In the genomic region with DNA sequence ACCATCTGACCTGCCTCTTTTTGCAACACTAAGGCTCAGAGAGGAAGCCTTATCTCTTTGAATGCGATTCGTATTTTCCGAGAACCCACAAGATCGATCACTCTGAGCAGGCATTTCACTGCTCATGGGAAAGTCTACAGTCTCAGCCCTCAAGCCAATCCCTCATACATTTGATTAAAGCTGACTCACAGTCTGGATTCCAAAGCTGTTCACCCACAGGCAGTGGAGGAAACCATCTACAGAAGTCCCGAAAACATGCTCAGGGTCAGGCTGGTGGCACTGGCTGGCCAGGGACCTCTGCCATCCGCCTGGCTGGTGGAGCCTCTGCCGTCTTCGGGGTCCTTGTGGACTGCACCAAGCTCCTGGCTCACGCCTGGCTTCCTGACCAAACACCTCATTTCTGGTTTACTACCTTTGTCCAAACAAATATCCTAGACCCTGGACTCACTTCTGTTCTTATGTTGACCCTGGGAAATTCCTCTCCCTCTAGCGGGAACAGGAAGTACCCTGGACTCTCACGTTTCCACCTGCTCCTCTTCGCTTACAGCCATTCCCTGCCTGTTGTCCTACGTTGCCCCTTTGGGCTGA, we compare ENCODE assay signal across 1 cellular context.
TF ChIP-seq lines count a peak whose summit lies in the region.

No MANE protein-coding gene starts in this region.

TF ChIP-seq in HepG2, 621 proteins besides CTCF, POLR2A, EP300 and RAD21 (continued from another document and continues in another):
- TF ChIP-seq, protein P1, sequence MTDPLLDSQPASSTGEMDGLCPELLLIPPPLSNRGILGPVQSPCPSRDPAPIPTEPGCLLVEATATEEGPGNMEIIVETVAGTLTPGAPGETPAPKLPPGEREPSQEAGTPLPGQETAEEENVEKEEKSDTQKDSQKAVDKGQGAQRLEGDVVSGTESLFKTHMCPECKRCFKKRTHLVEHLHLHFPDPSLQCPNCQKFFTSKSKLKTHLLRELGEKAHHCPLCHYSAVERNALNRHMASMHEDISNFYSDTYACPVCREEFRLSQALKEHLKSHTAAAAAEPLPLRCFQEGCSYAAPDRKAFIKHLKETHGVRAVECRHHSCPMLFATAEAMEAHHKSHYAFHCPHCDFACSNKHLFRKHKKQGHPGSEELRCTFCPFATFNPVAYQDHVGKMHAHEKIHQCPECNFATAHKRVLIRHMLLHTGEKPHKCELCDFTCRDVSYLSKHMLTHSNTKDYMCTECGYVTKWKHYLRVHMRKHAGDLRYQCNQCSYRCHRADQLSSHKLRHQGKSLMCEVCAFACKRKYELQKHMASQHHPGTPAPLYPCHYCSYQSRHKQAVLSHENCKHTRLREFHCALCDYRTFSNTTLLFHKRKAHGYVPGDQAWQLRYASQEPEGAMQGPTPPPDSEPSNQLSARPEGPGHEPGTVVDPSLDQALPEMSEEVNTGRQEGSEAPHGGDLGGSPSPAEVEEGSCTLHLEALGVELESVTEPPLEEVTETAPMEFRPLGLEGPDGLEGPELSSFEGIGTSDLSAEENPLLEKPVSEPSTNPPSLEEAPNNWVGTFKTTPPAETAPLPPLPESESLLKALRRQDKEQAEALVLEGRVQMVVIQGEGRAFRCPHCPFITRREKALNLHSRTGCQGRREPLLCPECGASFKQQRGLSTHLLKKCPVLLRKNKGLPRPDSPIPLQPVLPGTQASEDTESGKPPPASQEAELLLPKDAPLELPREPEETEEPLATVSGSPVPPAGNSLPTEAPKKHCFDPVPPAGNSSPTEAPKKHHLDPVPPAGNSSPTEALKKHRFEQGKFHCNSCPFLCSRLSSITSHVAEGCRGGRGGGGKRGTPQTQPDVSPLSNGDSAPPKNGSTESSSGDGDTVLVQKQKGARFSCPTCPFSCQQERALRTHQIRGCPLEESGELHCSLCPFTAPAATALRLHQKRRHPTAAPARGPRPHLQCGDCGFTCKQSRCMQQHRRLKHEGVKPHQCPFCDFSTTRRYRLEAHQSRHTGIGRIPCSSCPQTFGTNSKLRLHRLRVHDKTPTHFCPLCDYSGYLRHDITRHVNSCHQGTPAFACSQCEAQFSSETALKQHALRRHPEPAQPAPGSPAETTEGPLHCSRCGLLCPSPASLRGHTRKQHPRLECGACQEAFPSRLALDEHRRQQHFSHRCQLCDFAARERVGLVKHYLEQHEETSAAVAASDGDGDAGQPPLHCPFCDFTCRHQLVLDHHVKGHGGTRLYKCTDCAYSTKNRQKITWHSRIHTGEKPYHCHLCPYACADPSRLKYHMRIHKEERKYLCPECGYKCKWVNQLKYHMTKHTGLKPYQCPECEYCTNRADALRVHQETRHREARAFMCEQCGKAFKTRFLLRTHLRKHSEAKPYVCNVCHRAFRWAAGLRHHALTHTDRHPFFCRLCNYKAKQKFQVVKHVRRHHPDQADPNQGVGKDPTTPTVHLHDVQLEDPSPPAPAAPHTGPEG (CRISPR knock-in tag; IDR thresholded peaks at IDR 0.05), result no peak
- TF ChIP-seq ZNF382 (CRISPR knock-in tag; IDR thresholded peaks at IDR 0.05; ENCODE audit: borderline replicate concordance), result no peak
- 0 out of 2 replicates have a peak, but pooled peaks have one; percentile 18 for TF ChIP-seq ZNF230 (CRISPR knock-in tag; IDR thresholded peaks at IDR 0.05)
- TF ChIP-seq ZFP82 (CRISPR knock-in tag; IDR thresholded peaks at IDR 0.05; ENCODE audit: borderline replicate concordance), result no peak
- no peak for TF ChIP-seq TGIF2 (CRISPR knock-in tag; IDR thresholded peaks at IDR 0.05)
- TF ChIP-seq POGZ (CRISPR knock-in tag; IDR thresholded peaks at IDR 0.05), result peak; percentile 71; the same call in 1 of the 2 replicates
- peak; percentile 37; the same call in 1 of the 2 replicates for TF ChIP-seq MED1 (CRISPR knock-in tag; IDR thresholded peaks at IDR 0.05)
- no peak for TF ChIP-seq DMAP1 (CRISPR knock-in tag; IDR thresholded peaks at IDR 0.05)
- TF ChIP-seq, protein P2, sequence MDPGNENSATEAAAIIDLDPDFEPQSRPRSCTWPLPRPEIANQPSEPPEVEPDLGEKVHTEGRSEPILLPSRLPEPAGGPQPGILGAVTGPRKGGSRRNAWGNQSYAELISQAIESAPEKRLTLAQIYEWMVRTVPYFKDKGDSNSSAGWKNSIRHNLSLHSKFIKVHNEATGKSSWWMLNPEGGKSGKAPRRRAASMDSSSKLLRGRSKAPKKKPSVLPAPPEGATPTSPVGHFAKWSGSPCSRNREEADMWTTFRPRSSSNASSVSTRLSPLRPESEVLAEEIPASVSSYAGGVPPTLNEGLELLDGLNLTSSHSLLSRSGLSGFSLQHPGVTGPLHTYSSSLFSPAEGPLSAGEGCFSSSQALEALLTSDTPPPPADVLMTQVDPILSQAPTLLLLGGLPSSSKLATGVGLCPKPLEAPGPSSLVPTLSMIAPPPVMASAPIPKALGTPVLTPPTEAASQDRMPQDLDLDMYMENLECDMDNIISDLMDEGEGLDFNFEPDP (CRISPR knock-in tag; conservative IDR thresholded peaks at IDR 0.05), result no peak
- no peak for TF ChIP-seq ZNF780A (CRISPR knock-in tag; IDR thresholded peaks at IDR 0.05)
- peak; percentile 75 for TF ChIP-seq BHLHE40 (IDR thresholded peaks at IDR 0.05; ENCODE audit: low read length)
- TF ChIP-seq, protein P3, sequence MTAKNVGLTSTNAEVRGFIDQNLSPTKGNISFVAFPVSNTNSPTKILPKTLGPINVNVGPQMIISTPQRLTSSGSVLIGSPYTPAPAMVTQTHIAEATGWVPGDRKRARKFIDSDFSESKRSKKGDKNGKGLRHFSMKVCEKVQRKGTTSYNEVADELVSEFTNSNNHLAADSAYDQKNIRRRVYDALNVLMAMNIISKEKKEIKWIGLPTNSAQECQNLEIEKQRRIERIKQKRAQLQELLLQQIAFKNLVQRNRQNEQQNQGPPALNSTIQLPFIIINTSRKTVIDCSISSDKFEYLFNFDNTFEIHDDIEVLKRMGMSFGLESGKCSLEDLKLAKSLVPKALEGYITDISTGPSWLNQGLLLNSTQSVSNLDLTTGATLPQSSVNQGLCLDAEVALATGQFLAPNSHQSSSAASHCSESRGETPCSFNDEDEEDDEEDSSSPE (CRISPR knock-in tag; IDR thresholded peaks at IDR 0.05), result 0 out of 2 replicates have a peak, but pooled peaks have one; percentile 28
- no peak for TF ChIP-seq ZEB1 (IDR thresholded peaks at IDR 0.05; ENCODE audit: insufficient replicate concordance, low read depth)
- no peak for TF ChIP-seq IKZF1 (IDR thresholded peaks at IDR 0.05)
- TF ChIP-seq, protein P4, sequence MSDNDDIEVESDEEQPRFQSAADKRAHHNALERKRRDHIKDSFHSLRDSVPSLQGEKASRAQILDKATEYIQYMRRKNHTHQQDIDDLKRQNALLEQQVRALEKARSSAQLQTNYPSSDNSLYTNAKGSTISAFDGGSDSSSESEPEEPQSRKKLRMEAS (IDR thresholded peaks at IDR 0.05), result peak; percentile 55; the same call in 1 of the 2 replicates
- TF ChIP-seq, protein P5, sequence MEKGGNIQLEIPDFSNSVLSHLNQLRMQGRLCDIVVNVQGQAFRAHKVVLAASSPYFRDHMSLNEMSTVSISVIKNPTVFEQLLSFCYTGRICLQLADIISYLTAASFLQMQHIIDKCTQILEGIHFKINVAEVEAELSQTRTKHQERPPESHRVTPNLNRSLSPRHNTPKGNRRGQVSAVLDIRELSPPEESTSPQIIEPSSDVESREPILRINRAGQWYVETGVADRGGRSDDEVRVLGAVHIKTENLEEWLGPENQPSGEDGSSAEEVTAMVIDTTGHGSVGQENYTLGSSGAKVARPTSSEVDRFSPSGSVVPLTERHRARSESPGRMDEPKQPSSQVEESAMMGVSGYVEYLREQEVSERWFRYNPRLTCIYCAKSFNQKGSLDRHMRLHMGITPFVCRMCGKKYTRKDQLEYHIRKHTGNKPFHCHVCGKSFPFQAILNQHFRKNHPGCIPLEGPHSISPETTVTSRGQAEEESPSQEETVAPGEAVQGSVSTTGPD (CRISPR knock-in tag; IDR thresholded peaks at IDR 0.05), result peak; percentile 62; the same call in 1 of the 2 replicates
- TF ChIP-seq ZNF124 (CRISPR knock-in tag; IDR thresholded peaks at IDR 0.05), result 0 out of 2 replicates have a peak, but pooled peaks have one; percentile 46
- TF ChIP-seq, protein P6, sequence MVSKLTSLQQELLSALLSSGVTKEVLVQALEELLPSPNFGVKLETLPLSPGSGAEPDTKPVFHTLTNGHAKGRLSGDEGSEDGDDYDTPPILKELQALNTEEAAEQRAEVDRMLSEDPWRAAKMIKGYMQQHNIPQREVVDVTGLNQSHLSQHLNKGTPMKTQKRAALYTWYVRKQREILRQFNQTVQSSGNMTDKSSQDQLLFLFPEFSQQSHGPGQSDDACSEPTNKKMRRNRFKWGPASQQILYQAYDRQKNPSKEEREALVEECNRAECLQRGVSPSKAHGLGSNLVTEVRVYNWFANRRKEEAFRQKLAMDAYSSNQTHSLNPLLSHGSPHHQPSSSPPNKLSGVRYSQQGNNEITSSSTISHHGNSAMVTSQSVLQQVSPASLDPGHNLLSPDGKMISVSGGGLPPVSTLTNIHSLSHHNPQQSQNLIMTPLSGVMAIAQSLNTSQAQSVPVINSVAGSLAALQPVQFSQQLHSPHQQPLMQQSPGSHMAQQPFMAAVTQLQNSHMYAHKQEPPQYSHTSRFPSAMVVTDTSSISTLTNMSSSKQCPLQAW (CRISPR knock-in tag; IDR thresholded peaks at IDR 0.05), result 0 out of 2 replicates have a peak, but pooled peaks have one; percentile 43
- no peak for TF ChIP-seq TCF12 (IDR thresholded peaks at IDR 0.05)
- no peak for TF ChIP-seq TCF12 (CRISPR knock-in tag; IDR thresholded peaks at IDR 0.05)
- TF ChIP-seq ZNF619 (CRISPR knock-in tag; IDR thresholded peaks at IDR 0.05), result no peak
- TF ChIP-seq ZNF605 (CRISPR knock-in tag; IDR thresholded peaks at IDR 0.05), result 0 out of 2 replicates have a peak, but pooled peaks have one; percentile 32
- TF ChIP-seq HMG20A (CRISPR knock-in tag; IDR thresholded peaks at IDR 0.05; ENCODE audit: borderline replicate concordance), result no peak; the same call in 1 of the 2 replicates
- no peak for TF ChIP-seq NAIF1 (CRISPR knock-in tag; IDR thresholded peaks at IDR 0.05; ENCODE audit: borderline replicate concordance)
- no peak for TF ChIP-seq KLF16 (CRISPR knock-in tag; IDR thresholded peaks at IDR 0.05)
- 0 out of 2 replicates have a peak, but pooled peaks have one; percentile 14 for TF ChIP-seq ZNF644 (CRISPR knock-in tag; IDR thresholded peaks at IDR 0.05; ENCODE audit: low read depth)
- no peak for TF ChIP-seq ZNF670 (CRISPR knock-in tag; IDR thresholded peaks at IDR 0.05; ENCODE audit: borderline replicate concordance)
- TF ChIP-seq SNRNP70 (IDR thresholded peaks at IDR 0.05; ENCODE audit: low read depth, low read length), result no peak
- TF ChIP-seq ZNF256 (CRISPR knock-in tag; conservative IDR thresholded peaks at IDR 0.05), result no peak
- TF ChIP-seq, protein P7, sequence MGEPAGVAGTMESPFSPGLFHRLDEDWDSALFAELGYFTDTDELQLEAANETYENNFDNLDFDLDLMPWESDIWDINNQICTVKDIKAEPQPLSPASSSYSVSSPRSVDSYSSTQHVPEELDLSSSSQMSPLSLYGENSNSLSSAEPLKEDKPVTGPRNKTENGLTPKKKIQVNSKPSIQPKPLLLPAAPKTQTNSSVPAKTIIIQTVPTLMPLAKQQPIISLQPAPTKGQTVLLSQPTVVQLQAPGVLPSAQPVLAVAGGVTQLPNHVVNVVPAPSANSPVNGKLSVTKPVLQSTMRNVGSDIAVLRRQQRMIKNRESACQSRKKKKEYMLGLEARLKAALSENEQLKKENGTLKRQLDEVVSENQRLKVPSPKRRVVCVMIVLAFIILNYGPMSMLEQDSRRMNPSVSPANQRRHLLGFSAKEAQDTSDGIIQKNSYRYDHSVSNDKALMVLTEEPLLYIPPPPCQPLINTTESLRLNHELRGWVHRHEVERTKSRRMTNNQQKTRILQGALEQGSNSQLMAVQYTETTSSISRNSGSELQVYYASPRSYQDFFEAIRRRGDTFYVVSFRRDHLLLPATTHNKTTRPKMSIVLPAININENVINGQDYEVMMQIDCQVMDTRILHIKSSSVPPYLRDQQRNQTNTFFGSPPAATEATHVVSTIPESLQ (CRISPR knock-in tag; conservative IDR thresholded peaks at IDR 0.05), result no peak
- TF ChIP-seq, protein P8, sequence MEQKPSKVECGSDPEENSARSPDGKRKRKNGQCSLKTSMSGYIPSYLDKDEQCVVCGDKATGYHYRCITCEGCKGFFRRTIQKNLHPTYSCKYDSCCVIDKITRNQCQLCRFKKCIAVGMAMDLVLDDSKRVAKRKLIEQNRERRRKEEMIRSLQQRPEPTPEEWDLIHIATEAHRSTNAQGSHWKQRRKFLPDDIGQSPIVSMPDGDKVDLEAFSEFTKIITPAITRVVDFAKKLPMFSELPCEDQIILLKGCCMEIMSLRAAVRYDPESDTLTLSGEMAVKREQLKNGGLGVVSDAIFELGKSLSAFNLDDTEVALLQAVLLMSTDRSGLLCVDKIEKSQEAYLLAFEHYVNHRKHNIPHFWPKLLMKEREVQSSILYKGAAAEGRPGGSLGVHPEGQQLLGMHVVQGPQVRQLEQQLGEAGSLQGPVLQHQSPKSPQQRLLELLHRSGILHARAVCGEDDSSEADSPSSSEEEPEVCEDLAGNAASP (CRISPR knock-in tag; IDR thresholded peaks at IDR 0.05; ENCODE audit: borderline replicate concordance), result 0 out of 2 replicates have a peak, but pooled peaks have one; percentile 39
- peak; percentile 54; the same call in 1 of the 2 replicates for TF ChIP-seq ZNF343 (CRISPR knock-in tag; IDR thresholded peaks at IDR 0.05)
- TF ChIP-seq NFIB (CRISPR knock-in tag; IDR thresholded peaks at IDR 0.05; ENCODE audit: borderline replicate concordance), result no peak
- TF ChIP-seq ZNF331 (CRISPR knock-in tag; IDR thresholded peaks at IDR 0.05), result peak; percentile 26; the same call in 1 of the 2 replicates
- no peak for TF ChIP-seq RFX5 (IDR thresholded peaks at IDR 0.05; ENCODE audit: low read depth, low read length)
- TF ChIP-seq, protein P9, sequence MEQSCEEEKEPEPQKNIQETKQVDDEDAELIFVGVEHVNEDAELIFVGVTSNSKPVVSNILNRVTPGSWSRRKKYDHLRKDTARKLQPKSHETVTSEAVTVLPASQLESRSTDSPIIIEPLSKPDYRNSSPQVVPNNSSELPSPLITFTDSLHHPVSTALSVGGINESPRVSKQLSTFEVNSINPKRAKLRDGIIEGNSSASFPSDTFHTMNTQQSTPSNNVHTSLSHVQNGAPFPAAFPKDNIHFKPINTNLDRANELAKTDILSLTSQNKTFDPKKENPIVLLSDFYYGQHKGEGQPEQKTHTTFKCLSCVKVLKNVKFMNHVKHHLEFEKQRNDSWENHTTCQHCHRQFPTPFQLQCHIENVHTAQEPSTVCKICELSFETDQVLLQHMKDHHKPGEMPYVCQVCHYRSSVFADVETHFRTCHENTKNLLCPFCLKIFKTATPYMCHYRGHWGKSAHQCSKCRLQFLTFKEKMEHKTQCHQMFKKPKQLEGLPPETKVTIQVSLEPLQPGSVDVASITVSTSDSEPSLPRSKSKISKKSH (CRISPR knock-in tag; IDR thresholded peaks at IDR 0.05; ENCODE audit: borderline replicate concordance), result no peak
- TF ChIP-seq NFIC (IDR thresholded peaks at IDR 0.05; ENCODE audit: low read length), result no peak
- TF ChIP-seq BORCS8-MEF2B (CRISPR knock-in tag; IDR thresholded peaks at IDR 0.05), result no peak
- TF ChIP-seq ARNTL (CRISPR knock-in tag; IDR thresholded peaks at IDR 0.05), result 0 out of 2 replicates have a peak, but pooled peaks have one; percentile 26
- no peak for TF ChIP-seq ZNF501 (CRISPR knock-in tag; IDR thresholded peaks at IDR 0.05)
- TF ChIP-seq ZNF674 (CRISPR knock-in tag; IDR thresholded peaks at IDR 0.05; ENCODE audit: low read depth), result no peak
- no peak for TF ChIP-seq ZNF678 (CRISPR knock-in tag; IDR thresholded peaks at IDR 0.05)
- TF ChIP-seq KDM1A (CRISPR knock-in tag; IDR thresholded peaks at IDR 0.05), result no peak
- no peak for TF ChIP-seq ZNF598 (CRISPR knock-in tag; IDR thresholded peaks at IDR 0.05; ENCODE audit: borderline replicate concordance)
- TF ChIP-seq HCFC1 (IDR thresholded peaks at IDR 0.05; ENCODE audit: low read depth, low read length), result no peak
